ENCODE assay signal across 1 cellular context in the genomic region with DNA sequence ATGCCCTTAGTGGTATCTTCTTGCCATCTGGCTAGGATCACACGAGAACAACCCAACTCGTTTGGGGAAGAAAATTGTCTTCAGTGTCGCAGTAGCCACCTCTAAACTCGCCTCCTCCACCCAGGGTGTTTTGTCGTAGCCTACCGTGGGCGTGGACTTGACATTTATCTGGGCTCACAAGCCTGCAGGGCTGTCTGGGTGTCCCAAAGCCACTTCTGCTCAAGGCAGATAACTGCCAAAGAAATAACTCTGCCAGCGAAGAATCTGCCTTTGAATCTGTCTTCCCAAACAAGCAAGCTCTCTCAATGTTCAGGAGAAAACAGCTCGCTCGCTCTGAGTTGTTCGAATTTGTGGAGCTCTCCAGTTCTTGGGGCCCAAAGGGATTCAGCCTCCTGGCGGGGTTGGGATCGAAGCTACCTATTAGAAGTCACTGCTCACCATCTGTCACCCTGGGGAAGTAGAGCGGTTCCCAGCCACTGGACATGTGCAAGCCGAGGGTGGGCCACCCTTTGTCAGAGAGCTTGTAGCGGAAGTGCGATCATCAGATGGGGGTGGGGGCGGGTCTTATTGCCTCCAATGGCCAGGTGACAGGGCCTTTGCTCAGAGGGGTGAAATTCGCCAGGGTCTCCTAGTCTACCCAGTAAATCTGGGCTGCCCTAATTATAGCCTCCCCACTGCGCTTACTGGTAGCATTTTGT.
TF ChIP-seq lines count a peak whose summit lies in the region.

No MANE protein-coding gene starts in this region.

TF ChIP-seq in SK-N-SH, 30 proteins besides CTCF, POLR2A, EP300 and RAD21 (continued from another document):
- TF ChIP-seq, protein P1, sequence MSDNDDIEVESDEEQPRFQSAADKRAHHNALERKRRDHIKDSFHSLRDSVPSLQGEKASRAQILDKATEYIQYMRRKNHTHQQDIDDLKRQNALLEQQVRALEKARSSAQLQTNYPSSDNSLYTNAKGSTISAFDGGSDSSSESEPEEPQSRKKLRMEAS (IDR thresholded peaks at IDR 0.05; ENCODE audit: low read depth): no peak
- TF ChIP-seq, protein P2, sequence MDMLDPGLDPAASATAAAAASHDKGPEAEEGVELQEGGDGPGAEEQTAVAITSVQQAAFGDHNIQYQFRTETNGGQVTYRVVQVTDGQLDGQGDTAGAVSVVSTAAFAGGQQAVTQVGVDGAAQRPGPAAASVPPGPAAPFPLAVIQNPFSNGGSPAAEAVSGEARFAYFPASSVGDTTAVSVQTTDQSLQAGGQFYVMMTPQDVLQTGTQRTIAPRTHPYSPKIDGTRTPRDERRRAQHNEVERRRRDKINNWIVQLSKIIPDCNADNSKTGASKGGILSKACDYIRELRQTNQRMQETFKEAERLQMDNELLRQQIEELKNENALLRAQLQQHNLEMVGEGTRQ (IDR thresholded peaks at IDR 0.05; ENCODE audit: borderline replicate concordance, low read depth, low read length): no peak
- TF ChIP-seq RCOR1 (IDR thresholded peaks at IDR 0.05; ENCODE audit: low read length) (no peak), POLR2AphosphoS5 (IDR thresholded peaks at IDR 0.05; ENCODE audit: low read depth, low read length) (no peak), NFIC (IDR thresholded peaks at IDR 0.05; ENCODE audit: borderline replicate concordance) (no peak), FOXJ3 (CRISPR knock-in tag; IDR thresholded peaks at IDR 0.05) (no peak), MEF2A (IDR thresholded peaks at IDR 0.05; ENCODE audit: borderline replicate concordance, low read depth) (no peak), GATA2 (CRISPR knock-in tag; IDR thresholded peaks at IDR 0.05) (no peak)
- TF ChIP-seq, protein P3, sequence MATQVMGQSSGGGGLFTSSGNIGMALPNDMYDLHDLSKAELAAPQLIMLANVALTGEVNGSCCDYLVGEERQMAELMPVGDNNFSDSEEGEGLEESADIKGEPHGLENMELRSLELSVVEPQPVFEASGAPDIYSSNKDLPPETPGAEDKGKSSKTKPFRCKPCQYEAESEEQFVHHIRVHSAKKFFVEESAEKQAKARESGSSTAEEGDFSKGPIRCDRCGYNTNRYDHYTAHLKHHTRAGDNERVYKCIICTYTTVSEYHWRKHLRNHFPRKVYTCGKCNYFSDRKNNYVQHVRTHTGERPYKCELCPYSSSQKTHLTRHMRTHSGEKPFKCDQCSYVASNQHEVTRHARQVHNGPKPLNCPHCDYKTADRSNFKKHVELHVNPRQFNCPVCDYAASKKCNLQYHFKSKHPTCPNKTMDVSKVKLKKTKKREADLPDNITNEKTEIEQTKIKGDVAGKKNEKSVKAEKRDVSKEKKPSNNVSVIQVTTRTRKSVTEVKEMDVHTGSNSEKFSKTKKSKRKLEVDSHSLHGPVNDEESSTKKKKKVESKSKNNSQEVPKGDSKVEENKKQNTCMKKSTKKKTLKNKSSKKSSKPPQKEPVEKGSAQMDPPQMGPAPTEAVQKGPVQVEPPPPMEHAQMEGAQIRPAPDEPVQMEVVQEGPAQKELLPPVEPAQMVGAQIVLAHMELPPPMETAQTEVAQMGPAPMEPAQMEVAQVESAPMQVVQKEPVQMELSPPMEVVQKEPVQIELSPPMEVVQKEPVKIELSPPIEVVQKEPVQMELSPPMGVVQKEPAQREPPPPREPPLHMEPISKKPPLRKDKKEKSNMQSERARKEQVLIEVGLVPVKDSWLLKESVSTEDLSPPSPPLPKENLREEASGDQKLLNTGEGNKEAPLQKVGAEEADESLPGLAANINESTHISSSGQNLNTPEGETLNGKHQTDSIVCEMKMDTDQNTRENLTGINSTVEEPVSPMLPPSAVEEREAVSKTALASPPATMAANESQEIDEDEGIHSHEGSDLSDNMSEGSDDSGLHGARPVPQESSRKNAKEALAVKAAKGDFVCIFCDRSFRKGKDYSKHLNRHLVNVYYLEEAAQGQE (IDR thresholded peaks at IDR 0.05; ENCODE audit: low read depth, low read length): no peak
- TF ChIP-seq, protein P4, sequence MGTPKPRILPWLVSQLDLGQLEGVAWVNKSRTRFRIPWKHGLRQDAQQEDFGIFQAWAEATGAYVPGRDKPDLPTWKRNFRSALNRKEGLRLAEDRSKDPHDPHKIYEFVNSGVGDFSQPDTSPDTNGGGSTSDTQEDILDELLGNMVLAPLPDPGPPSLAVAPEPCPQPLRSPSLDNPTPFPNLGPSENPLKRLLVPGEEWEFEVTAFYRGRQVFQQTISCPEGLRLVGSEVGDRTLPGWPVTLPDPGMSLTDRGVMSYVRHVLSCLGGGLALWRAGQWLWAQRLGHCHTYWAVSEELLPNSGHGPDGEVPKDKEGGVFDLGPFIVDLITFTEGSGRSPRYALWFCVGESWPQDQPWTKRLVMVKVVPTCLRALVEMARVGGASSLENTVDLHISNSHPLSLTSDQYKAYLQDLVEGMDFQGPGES (IDR thresholded peaks at IDR 0.05; ENCODE audit: low read depth, low read length): no peak
